ENCODE assay signal across 8 cellular contexts in genomic region chr1:50977575-50978143, GRCh38. TPM values are rescaled to one million over a fixed set of nuclear protein-coding genes. Genes with fewer than 3 reads are reported as not detected.
A peak's percentile ranks its signal among the peaks of the same experiment; 100 is the strongest.
DNase-seq lines count a peak whose midpoint lies in the region; ATAC-seq and TF ChIP-seq lines count a peak whose summit lies in the region.

No MANE protein-coding gene starts in this region.

- ATAC-seq in GM18873 (IDR thresholded peaks at IDR 0.05; ENCODE audit: low FRiP score, unreplicated experiment) (peak; percentile 33), HG03108 (IDR thresholded peaks at IDR 0.05; ENCODE audit: unreplicated experiment) (peak; percentile 45)
- ATAC-seq in central memory CD8-positive, alpha-beta T cell (replicated peaks; ENCODE audit: extremely low read depth, poor library complexity, severe bottlenecking): peak; percentile 45
- peak; percentile 61 for ATAC-seq in stimulated activated memory B cell treated with anti-CD40 and anti-IgM and Interleukin-4, amounts not matched to agents 10 μg/mL and 1 μg/mL and 100 μg/mL, for 72 hours

- H3K36me3 Mint-ChIP-seq in central memory CD8-positive, alpha-beta T cell (ENCODE audit: insufficient read depth): no peaks in the 10 kb centered on the region
- H3K36me3 Mint-ChIP-seq in stimulated activated memory B cell treated with anti-CD40 and anti-IgM and Interleukin-4, amounts not matched to agents 10 μg/mL and 1 μg/mL and 100 μg/mL, for 72 hours: no peaks in the 10 kb centered on the region

- peak overlapping the region; percentile 49 for H3K4me3 ChIP-seq in kidney epithelial cell (ENCODE audit: low read depth, low read length)

- peak; percentile 96 for DNase-seq in COLO668 (lab: John Stamatoyannopoulos, UW; ENCODE audit: unreplicated experiment)
- DNase-seq in SK-MEL-5 (ENCODE audit: low read depth, low spot score): peak; percentile 46
- DNase-seq in central memory CD8-positive, alpha-beta T cell (ENCODE audit: low spot score in 2 of 2): no peak
- no peak for DNase-seq in kidney epithelial cell (ENCODE audit: low read depth)
- DNase-seq in NCI-H2107 (lab: John Stamatoyannopoulos, UW): no peak

- H3K4me3 Mint-ChIP-seq in central memory CD8-positive, alpha-beta T cell: peak overlapping the region; percentile 84
- H3K4me3 Mint-ChIP-seq in stimulated activated memory B cell treated with anti-CD40 and anti-IgM and Interleukin-4, amounts not matched to agents 10 μg/mL and 1 μg/mL and 100 μg/mL, for 72 hours: peak overlapping the region; percentile 75

- peaks cover 20% of the 10 kb centered on the region for H3K4me1 Mint-ChIP-seq in central memory CD8-positive, alpha-beta T cell
- peaks cover 21% of the 10 kb centered on the region for H3K4me1 Mint-ChIP-seq in stimulated activated memory B cell treated with anti-CD40 and anti-IgM and Interleukin-4, amounts not matched to agents 10 μg/mL and 1 μg/mL and 100 μg/mL, for 72 hours

- in situ Hi-C loops in SK-MEL-5 (cut with HindIII; ENCODE audit: low pct_unique_long_range_greater_than_20kb, low sequenced_read_pairs): no loop called here

- H3K27me3 ChIP-seq in kidney epithelial cell (ENCODE audit: control insufficient read depth, insufficient read depth, low read length): peaks cover 38% of the 10 kb centered on the region

- no peak for TF ChIP-seq CTCF in kidney epithelial cell (IDR thresholded peaks at IDR 0.05; ENCODE audit: insufficient read depth, low read length, poor library complexity, severe bottlenecking)

- peak overlapping the region; percentile 68 for H3K27ac Mint-ChIP-seq in central memory CD8-positive, alpha-beta T cell (ENCODE audit: low read depth)
- peak overlapping the region; percentile 24 for H3K27ac Mint-ChIP-seq in stimulated activated memory B cell treated with anti-CD40 and anti-IgM and Interleukin-4, amounts not matched to agents 10 μg/mL and 1 μg/mL and 100 μg/mL, for 72 hours

- no peaks in the 10 kb centered on the region for H3K36me3 ChIP-seq in kidney epithelial cell (ENCODE audit: control insufficient read depth, insufficient read depth, low read length)

- no peaks in the 10 kb centered on the region for H3K9me3 Mint-ChIP-seq in central memory CD8-positive, alpha-beta T cell
- no peaks in the 10 kb centered on the region for H3K9me3 Mint-ChIP-seq in stimulated activated memory B cell treated with anti-CD40 and anti-IgM and Interleukin-4, amounts not matched to agents 10 μg/mL and 1 μg/mL and 100 μg/mL, for 72 hours

- peaks cover 24% of the 10 kb centered on the region for H3K27me3 Mint-ChIP-seq in central memory CD8-positive, alpha-beta T cell
- peaks cover 53% of the 10 kb centered on the region for H3K27me3 Mint-ChIP-seq in stimulated activated memory B cell treated with anti-CD40 and anti-IgM and Interleukin-4, amounts not matched to agents 10 μg/mL and 1 μg/mL and 100 μg/mL, for 72 hours

RNA-seq across cellular contexts. Expression of gene CDKN2C, which starts 7.6 kb away (rescaled TPM):
- 5.4 TPM in 2 replicates for total RNA-seq in SK-MEL-5 (2014; rRNA removed; shearing (Covaris generic))
- 13.3 and 14.4 TPM in 2 replicates for polyA plus RNA-seq in SK-MEL-5 (2015; cell fraction: cytosol; rRNA removed)
- 2.4 and 3.0 TPM in 2 replicates for polyA plus RNA-seq in SK-MEL-5 (2015; cell fraction: nucleus; rRNA removed)
- 0.07 and 0.13 TPM in 2 replicates for total RNA-seq in kidney epithelial cell

RNA-seq across cellular contexts. Expression of gene FAF1, which starts 17.6 kb away (rescaled TPM):
- total RNA-seq in SK-MEL-5 (2014; rRNA removed; shearing (Covaris generic)): 73.3 and 76.9 TPM in 2 replicates
- 41.9 and 47.7 TPM in 2 replicates for polyA plus RNA-seq in SK-MEL-5 (2015; cell fraction: cytosol; rRNA removed)
- polyA plus RNA-seq in SK-MEL-5 (2015; cell fraction: nucleus; rRNA removed): 27.8 and 61.3 TPM in 2 replicates
- total RNA-seq in kidney epithelial cell: 57.8 and 61.3 TPM in 2 replicates

Comparison
In these comparisons a context has a peak if more than half of its experiments do, and no peak if none do; other contexts are left out.
1. DNase-seq: peak in COLO668 (single experiment) and SK-MEL-5 (single experiment); none in central memory CD8-positive, alpha-beta T cell (0 of 2), kidney epithelial cell (single experiment) and NCI-H2107 (single experiment).
2. Peak in every context shown above with its lines, with median percentiles within 50 percentile points of each other: ATAC-seq.